ENCODE assay signal across 8 cellular contexts in the genomic region with DNA sequence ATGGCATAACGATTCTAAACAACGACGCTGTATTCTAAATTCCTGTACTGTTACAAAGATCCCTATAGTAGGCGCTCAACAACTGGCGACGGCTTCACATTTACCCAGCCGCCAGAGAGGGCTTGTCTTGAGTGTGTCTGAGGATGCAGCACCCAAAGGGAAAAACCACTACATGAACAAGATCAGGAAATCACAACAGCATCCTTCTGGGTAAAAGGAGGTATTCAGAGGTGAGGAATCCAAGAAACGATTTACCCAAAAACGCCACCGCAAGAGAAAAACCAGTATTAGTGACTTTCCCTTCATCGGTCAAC. TPM values are rescaled to one million over a fixed set of nuclear protein-coding genes. Genes with fewer than 3 reads are reported as not detected.
DNase-seq lines count a peak whose midpoint lies in the region; ATAC-seq lines count a peak whose summit lies in the region.

No MANE protein-coding gene starts in this region.

- H3K4me3 ChIP-seq in CD8-positive, alpha-beta memory T cell (ENCODE audit: low read length), result peak overlapping the region; percentile 93
- H3K4me3 ChIP-seq in endocrine pancreas (ENCODE audit: control insufficient read depth, insufficient read depth, low read length) (peak overlapping the region; percentile 93), mesendoderm (ENCODE audit: low read length) (peak overlapping the region; percentile 92)

- no peak overlapping the region for H3K23ac ChIP-seq in mesendoderm (ENCODE audit: low read length)

- H3K36me3 Mint-ChIP-seq in CD8-positive, alpha-beta memory T cell, result peaks cover 0 to 23% (median 10%) of the 10 kb centered on the region in 3 donors
- peaks cover 17% of the 10 kb centered on the region for H3K36me3 Mint-ChIP-seq in activated CD4-positive, alpha-beta memory T cell treated with anti-CD3 and anti-CD28 coated beads for 36 hours

- ATAC-seq in GM19438 (IDR thresholded peaks at IDR 0.05; ENCODE audit: low read depth, unreplicated experiment) (peak; percentile 76), HG03565 (IDR thresholded peaks at IDR 0.05; ENCODE audit: unreplicated experiment) (peak; percentile 74)

- H2AK5ac ChIP-seq in mesendoderm (ENCODE audit: low read length), result no peak overlapping the region

- no peak overlapping the region for H3K4me3 Mint-ChIP-seq in CD8-positive, alpha-beta memory T cell
- H3K4me3 Mint-ChIP-seq in activated CD4-positive, alpha-beta memory T cell treated with anti-CD3 and anti-CD28 coated beads for 36 hours, result no peak overlapping the region

- peaks cover 4% of the 10 kb centered on the region for H3K79me1 ChIP-seq in mesendoderm (ENCODE audit: low read length)

- no peak overlapping the region for H2BK15ac ChIP-seq in mesendoderm (replicated peaks; ENCODE audit: low read depth)

- no peaks in the 10 kb centered on the region for H3K9me3 Mint-ChIP-seq in CD8-positive, alpha-beta memory T cell
- H3K9me3 Mint-ChIP-seq in activated CD4-positive, alpha-beta memory T cell treated with anti-CD3 and anti-CD28 coated beads for 36 hours, result no peaks in the 10 kb centered on the region

- no peaks in the 10 kb centered on the region for H3K27me3 Mint-ChIP-seq in CD8-positive, alpha-beta memory T cell
- H3K27me3 Mint-ChIP-seq in activated CD4-positive, alpha-beta memory T cell treated with anti-CD3 and anti-CD28 coated beads for 36 hours, result no peaks in the 10 kb centered on the region

- no peak overlapping the region for H3K27ac Mint-ChIP-seq in CD8-positive, alpha-beta memory T cell
- no peak overlapping the region for H3K27ac Mint-ChIP-seq in activated CD4-positive, alpha-beta memory T cell treated with anti-CD3 and anti-CD28 coated beads for 36 hours

- peak overlapping the region; percentile 8 for H3K18ac ChIP-seq in mesendoderm (ENCODE audit: low read length)

- POLR2A ChIA-PET in CD8-positive, alpha-beta memory T cell (lab: Charles Lee), result interaction anchor here (1.1 kb wide), 1 partner anchor 80 kb away, joined by 3 read pairs; a partner anchor contains a TSS
- POLR2A ChIA-PET in activated CD4-positive, alpha-beta memory T cell treated with anti-CD3 and anti-CD28 coated beads for 36 hours (lab: Charles Lee), result interaction anchor here (1.3 to 1.7 kb wide), 4 partner anchors 71 to 78 kb away, joined by 3 to 8 read pairs (median 4); no protein-coding TSS in a partner anchor

- H3K79me2 ChIP-seq in mesendoderm (ENCODE audit: control insufficient read depth, insufficient read depth, low read length), result no peaks in the 10 kb centered on the region

- H3K4me1 Mint-ChIP-seq in CD8-positive, alpha-beta memory T cell, result peaks cover 12 to 28% (median 15%) of the 10 kb centered on the region in 3 donors
- peaks cover 21% of the 10 kb centered on the region for H3K4me1 Mint-ChIP-seq in activated CD4-positive, alpha-beta memory T cell treated with anti-CD3 and anti-CD28 coated beads for 36 hours (ENCODE audit: low read depth)

- H3K36me3 ChIP-seq in CD8-positive, alpha-beta memory T cell (ENCODE audit: insufficient read depth, low read length), result no peaks in the 10 kb centered on the region
- H3K36me3 ChIP-seq in endocrine pancreas (ENCODE audit: control insufficient read depth, insufficient read depth, low read length), result no peaks in the 10 kb centered on the region
- H3K36me3 ChIP-seq in mesendoderm (ENCODE audit: control insufficient read depth, insufficient read depth, low read length), result no peaks in the 10 kb centered on the region

- CTCF ChIA-PET in CD8-positive, alpha-beta memory T cell (lab: Charles Lee), result interaction anchor here (0.8 to 2.1 kb wide), 4 partner anchors 9 to 48 kb away, joined by 3 to 6 read pairs (median 4); a partner anchor contains a TSS
- CTCF ChIA-PET in activated CD4-positive, alpha-beta memory T cell treated with anti-CD3 and anti-CD28 coated beads for 36 hours (lab: Charles Lee), result interaction anchor here (0.8 to 1.6 kb wide), 6 partner anchors 43 to 1039 kb away, joined by 3 read pairs; a partner anchor contains a TSS

- DNase-seq in CD8-positive, alpha-beta memory T cell, result peak; percentile 43 to 76 (median 50)
- DNase-seq in NCI-H748 treated with DMSO at 0.1 percent for 48 hours (lab: John Stamatoyannopoulos, UW), result peak; percentile 92
- peak; percentile 80 for DNase-seq in activated CD4-positive, alpha-beta memory T cell treated with anti-CD3 and anti-CD28 coated beads for 36 hours
- DNase-seq in mesendoderm, result peak; percentile 90
- DNase-seq in stimulated activated CD8-positive, alpha-beta memory T cell treated with anti-CD3 and anti-CD28 coated beads, Interleukin-15, amount 100 ng/mL, for 24 hours (ENCODE audit: low read depth), result peak; percentile 27

- H2BK5ac ChIP-seq in mesendoderm (ENCODE audit: low read length), result no peak overlapping the region

- intact Hi-C loops in activated CD4-positive, alpha-beta memory T cell treated with anti-CD3 and anti-CD28 coated beads for 36 hours (cut with micrococcal nuclease), result loop anchor here (1.0 to 5.0 kb wide), 7 partner anchors 43 to 533 kb away; a partner anchor contains a TSS

- H3K9ac ChIP-seq in endocrine pancreas (ENCODE audit: control insufficient read depth, insufficient read depth, low read length) (peak overlapping the region; percentile 92), mesendoderm (ENCODE audit: low read length) (peak overlapping the region; percentile 81)

- no peaks in the 10 kb centered on the region for H3K9me3 ChIP-seq in CD8-positive, alpha-beta memory T cell (ENCODE audit: low read length)
- no peaks in the 10 kb centered on the region for H3K9me3 ChIP-seq in endocrine pancreas (ENCODE audit: control insufficient read depth, low read length)

- no peak overlapping the region for H4K8ac ChIP-seq in mesendoderm (ENCODE audit: low read depth, low read length)

- H4K5ac ChIP-seq in mesendoderm (ENCODE audit: low read length), result no peak overlapping the region

- H3K4me2 ChIP-seq in mesendoderm (ENCODE audit: low read length), result peak overlapping the region; percentile 38

- H3K27ac ChIP-seq in CD8-positive, alpha-beta memory T cell (ENCODE audit: low read depth, low read length), result peak overlapping the region; percentile 89
- H3K27ac ChIP-seq in mesendoderm (ENCODE audit: low read depth, low read length), result peak overlapping the region; percentile 64

- no CpG with 5 or more reads among the region's 11 CpGs for WGBS in mesendoderm (ENCODE audit: extremely low coverage, insufficient coverage, low lambda C conversion rate)

- H3K56ac ChIP-seq in mesendoderm (ENCODE audit: low read length), result peak overlapping the region; percentile 88

- no peak overlapping the region for H2BK120ac ChIP-seq in mesendoderm (ENCODE audit: low read depth, low read length)

- H3K27me3 ChIP-seq in CD8-positive, alpha-beta memory T cell (ENCODE audit: insufficient read depth, low read length, poor library complexity, severe bottlenecking), result no peaks in the 10 kb centered on the region
- H3K27me3 ChIP-seq in endocrine pancreas (ENCODE audit: control insufficient read depth, insufficient read depth, low read length), result no peaks in the 10 kb centered on the region
- no peaks in the 10 kb centered on the region for H3K27me3 ChIP-seq in mesendoderm (ENCODE audit: insufficient read depth, low read length, poor library complexity)

- peaks cover 14% of the 10 kb centered on the region for H3K4me1 ChIP-seq in CD8-positive, alpha-beta memory T cell (ENCODE audit: insufficient read depth, low read length)
- H3K4me1 ChIP-seq in endocrine pancreas (ENCODE audit: control insufficient read depth, insufficient read depth, low read length) (peaks cover 12% of the 10 kb centered on the region), mesendoderm (ENCODE audit: control insufficient read depth, low read depth, low read length) (peaks cover 2% of the 10 kb centered on the region)

- H3K4ac ChIP-seq in mesendoderm (ENCODE audit: low read depth, low read length), result no peak overlapping the region

RNA-seq across cellular contexts. Expression of a gene that starts 0.7 kb away (rescaled TPM):
- 10 to 100 TPM; 25.3 to 27.7 TPM for total RNA-seq in CD8-positive, alpha-beta memory T cell
- 13.9 TPM for polyA plus RNA-seq in CD8-positive, alpha-beta memory T cell
- total RNA-seq in activated CD4-positive, alpha-beta memory T cell treated with anti-CD3 and anti-CD28 coated beads for 36 hours, result 10 to 100 TPM; 30.2 to 34.1 TPM
- 3.3 TPM for polyA plus RNA-seq in mesendoderm (2013, experiment 1 of 2)
- 3.3 TPM for polyA plus RNA-seq in mesendoderm (2013, experiment 2 of 2)

RNA-seq across cellular contexts. Expression of a gene that starts 43.1 kb away (rescaled TPM):
- total RNA-seq in CD8-positive, alpha-beta memory T cell, result 10 to 100 TPM; 73.3 to 79.4 TPM
- 46.7 TPM for polyA plus RNA-seq in CD8-positive, alpha-beta memory T cell
- 10 to 100 TPM; 54.4 to 55.6 TPM for total RNA-seq in activated CD4-positive, alpha-beta memory T cell treated with anti-CD3 and anti-CD28 coated beads for 36 hours
- polyA plus RNA-seq in mesendoderm (2013, experiment 1 of 2), result 29.0 TPM
- 26.4 TPM for polyA plus RNA-seq in mesendoderm (2013, experiment 2 of 2)

Comparison
In these comparisons a context has a peak if more than half of its experiments do, and no peak if none do; other contexts are left out.
1. Peak in every context shown above with its lines: DNase-seq, ATAC-seq, H3K4me3 ChIP-seq and H3K27ac ChIP-seq.
2. DNase-seq: peak in every context shown above with its lines; median percentile 92 in NCI-H748 treated with DMSO at 0.1 percent for 48 hours; 90 in mesendoderm; 80 in activated CD4-positive, alpha-beta memory T cell treated with anti-CD3 and anti-CD28 coated beads for 36 hours; 50 in CD8-positive, alpha-beta memory T cell; 27 in stimulated activated CD8-positive, alpha-beta memory T cell treated with anti-CD3 and anti-CD28 coated beads, Interleukin-15, amount 100 ng/mL, for 24 hours.